In genomic region chr4:57205580-57205979, GRCh38 we compare ENCODE assay signal across 28 cellular contexts.
"Had no signal": no experiment of that assay in that cellular context is flagged by ENCODE, and none has a peak within 500 bp of the region (broad histone marks: within the 10 kb centered on the region; RNA-seq: fewer than 3 reads in every experiment).

No MANE protein-coding gene starts in this region.

- H3K27ac Mint-ChIP-seq: naive B cell; naive thymus-derived CD8-positive, alpha-beta T cell; natural killer cell treated with Interleukin-12 subunit alpha and Interleukin-12 subunit beta and Interleukin-15 and Interleukin-18, amount 100 ng/mL, for 72 hours; nephron progenitor cell; stimulated activated memory B cell treated with anti-CD40 and anti-IgM and Interleukin-4, amounts not matched to agents 10 μg/mL and 1 μg/mL and 100 μg/mL, for 72 hours; stimulated activated naive CD8-positive, alpha-beta T cell treated with anti-CD3 and anti-CD28 coated beads, Interleukin-15, amount 100 ng/mL, for 72 hours; type B pancreatic cell had no signal

- H3K27me3 Mint-ChIP-seq: stimulated activated memory B cell treated with anti-CD40 and anti-IgM and Interleukin-4, amounts not matched to agents 10 μg/mL and 1 μg/mL and 100 μg/mL, for 72 hours; type B pancreatic cell had no signal

- H3K36me3 Mint-ChIP-seq: naive B cell; naive thymus-derived CD8-positive, alpha-beta T cell; natural killer cell treated with Interleukin-12 subunit alpha and Interleukin-12 subunit beta and Interleukin-15 and Interleukin-18, amount 100 ng/mL, for 72 hours; stimulated activated memory B cell treated with anti-CD40 and anti-IgM and Interleukin-4, amounts not matched to agents 10 μg/mL and 1 μg/mL and 100 μg/mL, for 72 hours; type B pancreatic cell had no signal

- FAIRE-seq: pancreas, small intestine had no signal

- H3K4me3 Mint-ChIP-seq: naive B cell; naive thymus-derived CD8-positive, alpha-beta T cell; natural killer cell treated with Interleukin-12 subunit alpha and Interleukin-12 subunit beta and Interleukin-15 and Interleukin-18, amount 100 ng/mL, for 72 hours; nephron progenitor cell; stimulated activated memory B cell treated with anti-CD40 and anti-IgM and Interleukin-4, amounts not matched to agents 10 μg/mL and 1 μg/mL and 100 μg/mL, for 72 hours; stimulated activated naive CD8-positive, alpha-beta T cell treated with anti-CD3 and anti-CD28 coated beads, Interleukin-15, amount 100 ng/mL, for 72 hours; type B pancreatic cell had no signal

- H3K27me3 ChIP-seq: neutrophil, pancreas, right lobe of liver, sigmoid colon, suprapubic skin, testis, tibial artery, upper lobe of right lung, uterus had no signal

- H3K27ac ChIP-seq: neutrophil, pancreas, prostate gland, right lobe of liver, sigmoid colon, suprapubic skin, testis, tibial artery, transverse colon, upper lobe of right lung, uterus had no signal

- DNase-seq: naive B cell; naive thymus-derived CD8-positive, alpha-beta T cell; nephron progenitor cell; nucleus accumbens; pancreas; right cardiac atrium; right lobe of liver; sigmoid colon; small intestine; stimulated activated CD4-positive, alpha-beta T cell treated with anti-CD3 and anti-CD28 coated beads, Interleukin-1b, Interleukin-23, amount 100 ng/mL, for 48 hours; stimulated activated CD4-positive, alpha-beta T cell treated with anti-CD3 and anti-CD28 coated beads, Interleukin-4, amount 100 ng/mL, for 1 hour; stimulated activated CD4-positive, alpha-beta T cell treated with anti-CD3 and anti-CD28 coated beads, Interleukin-4, amount 100 ng/mL, for 4 hours; stimulated activated CD8-positive, alpha-beta memory T cell treated with anti-CD3 and anti-CD28 coated beads, Interleukin-4, amount 100 ng/mL, for 48 hours; stimulated activated naive CD4-positive, alpha-beta T cell; stimulated activated naive CD8-positive, alpha-beta T cell treated with anti-CD3 and anti-CD28 coated beads, Interleukin-15, amount 100 ng/mL, for 72 hours; stimulated activated naive CD8-positive, alpha-beta T cell treated with anti-CD3 and anti-CD28 coated beads, Interleukin-15, Interleukin-2, amounts not matched to agents 100 U/mL and 50 U/mL, for 24 hours; substantia nigra; testis; tibial artery; transverse colon; upper lobe of right lung; uterus had no signal

- H3K4me1 ChIP-seq: pancreas, prostate gland, right lobe of liver, sigmoid colon, suprapubic skin, testis, tibial artery, transverse colon, upper lobe of right lung, uterus had no signal

- H3K4me3 ChIP-seq: pancreas, prostate gland, right lobe of liver, sigmoid colon, suprapubic skin, testis, tibial artery, transverse colon, upper lobe of right lung, uterus had no signal

- H3K36me3 ChIP-seq: neutrophil, pancreas, prostate gland, right lobe of liver, sigmoid colon, suprapubic skin, tibial artery, transverse colon, upper lobe of right lung, uterus had no signal

- H3K9me3 Mint-ChIP-seq: natural killer cell treated with Interleukin-12 subunit alpha and Interleukin-12 subunit beta and Interleukin-15 and Interleukin-18, amount 100 ng/mL, for 72 hours had no signal

- H3K9me3 ChIP-seq: neutrophil, pancreas, prostate gland, right lobe of liver, sigmoid colon, suprapubic skin, testis, tibial artery, transverse colon, upper lobe of right lung, uterus had no signal

- H3K4me1 Mint-ChIP-seq: naive B cell; naive thymus-derived CD8-positive, alpha-beta T cell; stimulated activated memory B cell treated with anti-CD40 and anti-IgM and Interleukin-4, amounts not matched to agents 10 μg/mL and 1 μg/mL and 100 μg/mL, for 72 hours; stimulated activated naive CD8-positive, alpha-beta T cell treated with anti-CD3 and anti-CD28 coated beads, Interleukin-15, amount 100 ng/mL, for 72 hours had no signal
